In genomic region chr6:90599151-90599550, GRCh38 we compare ENCODE assay signal across 29 cellular contexts.
"Had no signal": no experiment of that assay in that cellular context is flagged by ENCODE, and none has a peak within 500 bp of the region (broad histone marks: within the 10 kb centered on the region; RNA-seq: fewer than 3 reads in every experiment).

No MANE protein-coding gene starts in this region.

- H3K9me3 ChIP-seq: gastrocnemius medialis, left lung, mucosa of descending colon, ovary, psoas muscle, sigmoid colon, stomach, thyroid gland, vagina had no signal

- FAIRE-seq: islet of Langerhans had no signal

- ATAC-seq: esophagus mucosa; gastrocnemius medialis; left cardiac atrium; left lung; mucosa of descending colon; natural killer cell treated with Interleukin-12 subunit alpha and Interleukin-12 subunit beta and Interleukin-15 and Interleukin-18, amount 100 ng/mL, for 72 hours; psoas muscle; right cardiac atrium; stimulated activated effector memory CD8-positive, alpha-beta T cell treated with anti-CD3 and anti-CD28 coated beads, Interleukin-12 subunit alpha, Interleukin-12 subunit beta, amount 100 ng/mL, for 72 hours had no signal

- H3K79me2 ChIP-seq: hepatocyte had no signal

- H3K36me3 ChIP-seq: gastrocnemius medialis, left lung, ovary, sigmoid colon, stomach, thyroid gland, vagina had no signal

- H2AFZ ChIP-seq: hepatocyte had no signal

- DNase-seq: effector CD8-positive, alpha-beta T cell; endodermal cell; foreskin fibroblast; gastrocnemius medialis; head of caudate nucleus; left cardiac atrium; left lung; mesenchymal stem cell; mucosa of descending colon; naive B cell; occipital lobe; ovary; posterior cingulate gyrus; psoas muscle; right cardiac atrium; sigmoid colon; stimulated activated CD4-positive, alpha-beta T cell treated with anti-CD3 and anti-CD28 coated beads, Interleukin-2, amount 100 ng/mL, for 24 hours; stimulated activated CD4-positive, alpha-beta T cell treated with anti-CD3 and anti-CD28 coated beads, Interleukin-4, amount 100 ng/mL, for 24 hours; stimulated activated naive CD4-positive, alpha-beta T cell treated with Interleukin-2 at 50 U/mL for 16 hours; stomach; thyroid gland; trophoblast cell had no signal

- H3K27ac ChIP-seq: epithelial cell of prostate, gastrocnemius medialis, hepatocyte, left lung, ovary, psoas muscle, sigmoid colon, stomach, thyroid gland, vagina had no signal

- H3K4me1 ChIP-seq: gastrocnemius medialis, left lung, psoas muscle, sigmoid colon, stomach, thyroid gland, vagina had no signal

- H3K4me3 ChIP-seq: gastrocnemius medialis, hepatocyte, left lung, mucosa of descending colon, ovary, psoas muscle, sigmoid colon, stomach, thyroid gland, vagina had no signal

- H3K27me3 ChIP-seq: gastrocnemius medialis, ovary, thyroid gland, vagina had no signal

- H3K4me2 ChIP-seq: hepatocyte had no signal
